1 cellular context compared by ENCODE assay signal in genomic region chr5:108451269-108451668, GRCh38.
TF ChIP-seq lines count a peak whose summit lies in the region.

No MANE protein-coding gene starts in this region.

TF ChIP-seq in GM23338, 12 proteins besides CTCF, POLR2A, EP300 and RAD21 (continued from another document):
- TF ChIP-seq REST (IDR thresholded peaks at IDR 0.05; ENCODE audit: unreplicated experiment) (no peak), ZNF331 (CRISPR knock-in tag; IDR thresholded peaks at IDR 0.05; ENCODE audit: low read depth) (no peak), NANOG (IDR thresholded peaks at IDR 0.05; ENCODE audit: borderline replicate concordance) (no peak), EZH2 (IDR thresholded peaks at IDR 0.05; ENCODE audit: low read depth, unreplicated experiment) (no peak), ZNF462 (CRISPR knock-in tag; IDR thresholded peaks at IDR 0.05) (no peak)
